In genomic region chr4:12852338-12853307, GRCh38 we compare ENCODE assay signal across 1 cellular context.
TF ChIP-seq lines count a peak whose summit lies in the region.

No MANE protein-coding gene starts in this region.

TF ChIP-seq in GM23338, 12 proteins besides CTCF, POLR2A, EP300 and RAD21 (continued from another document):
- TF ChIP-seq JUNB (IDR thresholded peaks at IDR 0.05; ENCODE audit: unreplicated experiment): no peak
- no peak for TF ChIP-seq ZNF114 (CRISPR knock-in tag; IDR thresholded peaks at IDR 0.05)
- no peak for TF ChIP-seq EZH2 (IDR thresholded peaks at IDR 0.05; ENCODE audit: low read depth, unreplicated experiment)
- no peak for TF ChIP-seq ZNF331 (CRISPR knock-in tag; IDR thresholded peaks at IDR 0.05; ENCODE audit: low read depth)
